Comparison of ENCODE assay signal across 20 cellular contexts in genomic region chr12:69027411-69027811, GRCh38.
DNase-seq lines count a peak whose midpoint lies in the region; ATAC-seq, FAIRE-seq and TF ChIP-seq lines count a peak whose summit lies in the region.
"Had no signal": no experiment of that assay in that cellular context is flagged by ENCODE, and none has a peak within 500 bp of the region (broad histone marks: within the 10 kb centered on the region; RNA-seq: fewer than 3 reads in every experiment).

No MANE protein-coding gene starts in this region.

- H3K27me3 ChIP-seq in bronchial epithelial cell (ENCODE audit: control insufficient read depth, insufficient read depth, low read length): no peaks in the 10 kb centered on the region
- no peaks in the 10 kb centered on the region for H3K27me3 ChIP-seq in upper lobe of left lung
- H3K27me3 ChIP-seq: left lung, stomach, vagina had no signal

- TF ChIP-seq CTCF in AG10803 (conservative IDR thresholded peaks at IDR 0.05; ENCODE audit: low read length) (no peak), bronchial epithelial cell (IDR thresholded peaks at IDR 0.05; ENCODE audit: insufficient read depth, low read length, severe bottlenecking) (no peak), nephron progenitor cell (IDR thresholded peaks at IDR 0.05) (no peak), upper lobe of left lung (IDR thresholded peaks at IDR 0.05) (no peak), type B pancreatic cell (conservative IDR thresholded peaks at IDR 0.05) (no peak)

- CTCF ChIA-PET in activated CD4-positive, alpha-beta memory T cell treated with anti-CD3 and anti-CD28 coated beads, Interleukin-2, amount 10 ng/mL, durations not matched to agents 7 days and 5 days (lab: Charles Lee): interaction anchor here (0.6 kb wide), 1 partner anchor 330 kb away, joined by 3 read pairs; no protein-coding TSS in a partner anchor

- H3K4me1 Mint-ChIP-seq in nephron progenitor cell: peaks cover 4% of the 10 kb centered on the region
- H3K4me1 Mint-ChIP-seq in activated CD4-positive, alpha-beta memory T cell treated with anti-CD3 and anti-CD28 coated beads, Interleukin-2, amount 10 ng/mL, durations not matched to agents 7 days and 5 days: no peaks in the 10 kb centered on the region
- H3K4me1 Mint-ChIP-seq in type B pancreatic cell (ENCODE audit: unreplicated experiment): no peaks in the 10 kb centered on the region
- H3K4me1 Mint-ChIP-seq: CD8-positive, alpha-beta memory T cell; IgD-negative memory B cell had no signal

- H3K36me3 Mint-ChIP-seq in nephron progenitor cell (ENCODE audit: low read depth) (no peaks in the 10 kb centered on the region), type B pancreatic cell (no peaks in the 10 kb centered on the region)
- H3K36me3 Mint-ChIP-seq in activated CD4-positive, alpha-beta memory T cell treated with anti-CD3 and anti-CD28 coated beads, Interleukin-2, amount 10 ng/mL, durations not matched to agents 7 days and 5 days (ENCODE audit: low read depth): no peaks in the 10 kb centered on the region
- H3K36me3 Mint-ChIP-seq: CD8-positive, alpha-beta memory T cell; IgD-negative memory B cell had no signal

- H3K27ac Mint-ChIP-seq in nephron progenitor cell (no peak overlapping the region), type B pancreatic cell (no peak overlapping the region)
- no peak overlapping the region for H3K27ac Mint-ChIP-seq in activated CD4-positive, alpha-beta memory T cell treated with anti-CD3 and anti-CD28 coated beads, Interleukin-2, amount 10 ng/mL, durations not matched to agents 7 days and 5 days
- H3K27ac Mint-ChIP-seq: CD8-positive, alpha-beta memory T cell; IgD-negative memory B cell had no signal

- H3K9me3 Mint-ChIP-seq in nephron progenitor cell (peaks cover 4% of the 10 kb centered on the region), type B pancreatic cell (no peaks in the 10 kb centered on the region)
- H3K9me3 Mint-ChIP-seq in activated CD4-positive, alpha-beta memory T cell treated with anti-CD3 and anti-CD28 coated beads, Interleukin-2, amount 10 ng/mL, durations not matched to agents 7 days and 5 days: no peaks in the 10 kb centered on the region
- H3K9me3 Mint-ChIP-seq: CD8-positive, alpha-beta memory T cell; IgD-negative memory B cell had no signal

- POLR2A ChIA-PET in activated CD4-positive, alpha-beta memory T cell treated with anti-CD3 and anti-CD28 coated beads, Interleukin-2, amount 10 ng/mL, durations not matched to agents 7 days and 5 days (lab: Charles Lee): no interaction called here

- H3K4me3 ChIP-seq in AG10803 (ENCODE audit: low read length): no peak overlapping the region
- no peak overlapping the region for H3K4me3 ChIP-seq in bronchial epithelial cell (ENCODE audit: low read depth, low read length)
- no peak overlapping the region for H3K4me3 ChIP-seq in upper lobe of left lung
- H3K4me3 ChIP-seq: left lung, stomach, vagina had no signal

- H3K36me3 ChIP-seq in bronchial epithelial cell (ENCODE audit: control insufficient read depth, insufficient read depth, low read length) (no peaks in the 10 kb centered on the region), upper lobe of left lung (no peaks in the 10 kb centered on the region)
- H3K36me3 ChIP-seq: left lung, stomach, vagina had no signal

- no peak for TF ChIP-seq POLR2A in upper lobe of left lung (IDR thresholded peaks at IDR 0.05)

- H3K27ac ChIP-seq in upper lobe of left lung: no peak overlapping the region
- H3K27ac ChIP-seq: left lung, stomach, vagina had no signal

- WGBS in upper lobe of left lung, 2 donors: 86 to 88% methylated on average over 4 of the region's 4 CpGs

- no peaks in the 10 kb centered on the region for H3K9me3 ChIP-seq in upper lobe of left lung
- H3K9me3 ChIP-seq: left lung, stomach, vagina had no signal

- no peak for FAIRE-seq in bronchial epithelial cell (lab: Jason Lieb, UNC)

- no peak overlapping the region for H3K4me3 Mint-ChIP-seq in nephron progenitor cell
- no peak overlapping the region for H3K4me3 Mint-ChIP-seq in activated CD4-positive, alpha-beta memory T cell treated with anti-CD3 and anti-CD28 coated beads, Interleukin-2, amount 10 ng/mL, durations not matched to agents 7 days and 5 days
- no peak overlapping the region for H3K4me3 Mint-ChIP-seq in type B pancreatic cell
- H3K4me3 Mint-ChIP-seq: CD8-positive, alpha-beta memory T cell; IgD-negative memory B cell had no signal

- ATAC-seq in upper lobe of left lung (ENCODE audit: low FRiP score in 2 of 2): no peak
- ATAC-seq: left lung, Panc1, sciatic nerve had no signal

- H3K27me3 Mint-ChIP-seq in nephron progenitor cell (ENCODE audit: low read depth, poor library complexity) (peaks cover 10% of the 10 kb centered on the region), type B pancreatic cell (no peaks in the 10 kb centered on the region)
- H3K27me3 Mint-ChIP-seq in activated CD4-positive, alpha-beta memory T cell treated with anti-CD3 and anti-CD28 coated beads, Interleukin-2, amount 10 ng/mL, durations not matched to agents 7 days and 5 days: peaks cover 33% of the 10 kb centered on the region

- TF ChIP-seq EP300 in upper lobe of left lung (IDR thresholded peaks at IDR 0.05): no peak

- peaks cover 0 to 3% (median 0%) of the 10 kb centered on the region in 4 donors for H3K4me1 ChIP-seq in upper lobe of left lung
- H3K4me1 ChIP-seq: stomach had no signal

- DNase-seq in AG10803 (ENCODE audit: low read depth) (peak; percentile 33), M059J (ENCODE audit: low read depth) (peak; percentile 69), bronchial epithelial cell (ENCODE audit: low read depth) (peak; percentile 86), glomerular visceral epithelial cell (ENCODE audit: extremely low spot score) (peak; percentile 27), nephron progenitor cell (no peak), upper lobe of left lung (no peak), type B pancreatic cell (ENCODE audit: extremely low spot score, unreplicated experiment) (no peak)
- no peak for DNase-seq in activated CD4-positive, alpha-beta memory T cell treated with anti-CD3 and anti-CD28 coated beads, Interleukin-2, amount 10 ng/mL, durations not matched to agents 7 days and 5 days
- DNase-seq: activated naive CD4-positive, alpha-beta T cell treated with anti-CD3 and anti-CD28 coated beads, Interleukin-2, amount 50 U/mL, for 16 hours; activated T-cell treated with anti-CD3 and anti-CD28 coated beads, Interleukin-2, amount 50 U/mL, for 1 hour; CD8-positive, alpha-beta memory T cell; effector CD4-positive, alpha-beta T cell; left lung; NCI-H2171 treated with DMSO at 0.1 percent for 48 hours; NCI-H774; stomach had no signal

Comparison
In these comparisons a context has a peak if more than half of its experiments do, and no peak if none do; other contexts are left out.
1. DNase-seq: peak in AG10803 (single experiment), M059J (single experiment), bronchial epithelial cell (single experiment) and glomerular visceral epithelial cell (single experiment); none in nephron progenitor cell (single experiment), upper lobe of left lung (0 of 2), activated CD4-positive, alpha-beta memory T cell treated with anti-CD3 and anti-CD28 coated beads, Interleukin-2, amount 10 ng/mL, durations not matched to agents 7 days and 5 days (single experiment) and type B pancreatic cell (single experiment).